Comparison of ENCODE assay signal across 1 cellular context in the genomic region with DNA sequence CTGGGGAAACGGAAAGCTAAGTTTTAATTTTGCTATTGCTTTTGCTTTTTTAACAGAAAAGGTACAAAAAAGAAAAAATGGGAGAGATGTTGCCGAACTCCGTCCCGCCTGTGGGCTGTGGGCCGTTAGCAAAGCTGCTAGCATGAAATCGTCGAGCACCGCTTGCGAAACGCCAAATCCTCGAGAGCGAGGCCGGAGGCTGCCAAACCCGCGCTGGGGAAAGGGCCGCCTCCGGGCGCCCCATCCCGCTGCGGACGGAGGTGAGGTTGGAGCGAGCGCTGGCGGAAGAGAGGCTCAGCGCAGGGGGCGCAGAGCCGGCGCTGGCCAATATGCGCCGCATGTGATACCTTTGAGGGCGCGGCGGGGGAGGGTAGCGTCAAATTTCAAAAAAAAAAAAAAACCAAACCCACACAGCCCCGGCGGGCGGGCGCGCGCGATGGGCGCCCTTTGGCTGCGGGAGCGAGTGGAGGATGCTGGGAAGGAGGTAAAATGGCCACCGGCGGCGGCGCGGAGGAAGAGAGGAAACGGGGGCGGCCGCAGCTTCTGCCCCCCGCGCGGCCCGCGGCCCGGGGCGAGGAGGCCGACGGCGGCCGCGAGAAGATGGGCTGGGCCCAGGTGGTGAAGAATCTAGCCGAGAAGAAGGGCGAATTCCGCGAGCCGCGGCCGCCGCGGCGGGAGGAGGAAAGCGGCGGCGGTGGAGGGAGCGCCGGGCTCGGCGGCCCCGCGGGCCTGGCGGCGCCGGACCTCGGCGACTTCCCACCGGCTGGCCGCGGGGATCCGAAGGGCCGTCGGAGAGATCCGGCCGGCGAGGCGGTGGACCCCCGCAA.
TF ChIP-seq lines count a peak whose summit lies in the region.

A gene with protein sequence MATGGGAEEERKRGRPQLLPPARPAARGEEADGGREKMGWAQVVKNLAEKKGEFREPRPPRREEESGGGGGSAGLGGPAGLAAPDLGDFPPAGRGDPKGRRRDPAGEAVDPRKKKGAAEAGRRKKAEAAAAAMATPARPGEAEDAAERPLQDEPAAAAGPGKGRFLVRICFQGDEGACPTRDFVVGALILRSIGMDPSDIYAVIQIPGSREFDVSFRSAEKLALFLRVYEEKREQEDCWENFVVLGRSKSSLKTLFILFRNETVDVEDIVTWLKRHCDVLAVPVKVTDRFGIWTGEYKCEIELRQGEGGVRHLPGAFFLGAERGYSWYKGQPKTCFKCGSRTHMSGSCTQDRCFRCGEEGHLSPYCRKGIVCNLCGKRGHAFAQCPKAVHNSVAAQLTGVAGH (plus strand): TSS at position 473 of the 827 bp plus-strand sequence. CDS start 17 bp downstream, at position 490.

TF ChIP-seq in Ishikawa, 13 proteins besides CTCF, POLR2A, EP300 and RAD21 (continued from another document):
- TF ChIP-seq REST (IDR thresholded peaks at IDR 0.05; ENCODE audit: low read depth) (no peak), ZBTB7A (IDR thresholded peaks at IDR 0.05; ENCODE audit: low read depth) (peak; percentile 79; the same call in 1 of the 2 replicates)
